30 cellular contexts compared by ENCODE assay signal in genomic region chr11:1281974-1282365, GRCh38. TPM values are rescaled to one million over a fixed set of nuclear protein-coding genes. Genes with fewer than 3 reads are reported as not detected.
DNase-seq lines count a peak whose midpoint lies in the region; ATAC-seq, FAIRE-seq and TF ChIP-seq lines count a peak whose summit lies in the region.
"Had no signal": no experiment of that assay in that cellular context is flagged by ENCODE, and none has a peak within 500 bp of the region (broad histone marks: within the 10 kb centered on the region; RNA-seq: fewer than 3 reads in every experiment).

No MANE protein-coding gene starts in this region.

- DNase-seq in ELF-1 (ENCODE audit: low read depth, low spot score) (peak; percentile 47), WTC11 (ENCODE audit: low spot score) (no peak), heart right ventricle (no peak), nephron progenitor cell (no peak), H54 (ENCODE audit: insufficient read length, low spot score) (no peak), NCI-H524 treated with DMSO at 0.1 percent for 48 hours (lab: John Stamatoyannopoulos, UW) (no peak), small intestine (no peak)
- DNase-seq: activated CD8-positive, alpha-beta T cell treated with anti-CD3 and anti-CD28 coated beads for 36 hours; activated naive CD4-positive, alpha-beta T cell; activated T-cell treated with anti-CD3 and anti-CD28 coated beads for 4 hours; CD4-positive, CD25-positive, alpha-beta regulatory T cell; DMS 273 treated with DMSO at 0.1 percent for 48 hours; foreskin keratinocyte; Kasumi-1; kidney glomerular epithelial cell; naive thymus-derived CD4-positive, alpha-beta T cell; NCI-H187; NCI-H2227 treated with DMSO at 0.1 percent for 48 hours; NCI-H82; OCI-M1; sigmoid colon; SW 1271 had no signal

- H3K4me3 ChIP-seq in heart right ventricle, result no peak overlapping the region
- H3K4me3 ChIP-seq in small intestine (ENCODE audit: low read depth in 1 of 2, low read length in 2 of 2), result no peak overlapping the region
- H3K4me3 ChIP-seq: adrenal gland, pancreas, sigmoid colon had no signal

- peaks cover 0 to 20% (median 7%) of the 10 kb centered on the region in 9 donors for H3K4me1 ChIP-seq in heart right ventricle
- no peaks in the 10 kb centered on the region for H3K4me1 ChIP-seq in small intestine (ENCODE audit: control insufficient read depth in 2 of 2, insufficient read depth in 1 of 2, low read depth in 1 of 2, low read length in 1 of 2)
- H3K4me1 ChIP-seq: adrenal gland, pancreas, sigmoid colon had no signal

- FAIRE-seq in H54 (lab: Jason Lieb, UNC) (no peak), small intestine (lab: Jason Lieb, UNC) (no peak)
- FAIRE-seq: HTR-8/SVneo, pancreas had no signal

- peaks cover 20% of the 10 kb centered on the region for H3K36me3 Mint-ChIP-seq in WTC11
- H3K36me3 Mint-ChIP-seq in nephron progenitor cell (ENCODE audit: low read depth), result peaks cover 26% of the 10 kb centered on the region

- intact Hi-C loops in heart right ventricle (cut with DNase I), result no loop called here

- ATAC-seq in WTC11 (peak; percentile 58; the same call in 1 of the 2 replicates), heart right ventricle (peak in 2 of 8 donors; percentile 63 to 66)
- ATAC-seq: activated CD8-positive, alpha-beta T cell treated with anti-CD3 and anti-CD28 coated beads for 36 hours; foreskin keratinocyte; naive thymus-derived CD4-positive, alpha-beta T cell; pancreas had no signal

- H3K27me3 Mint-ChIP-seq in WTC11 (ENCODE audit: low read depth), result no peaks in the 10 kb centered on the region
- no peaks in the 10 kb centered on the region for H3K27me3 Mint-ChIP-seq in nephron progenitor cell (ENCODE audit: low read depth, poor library complexity)
- H3K27me3 Mint-ChIP-seq: activated CD8-positive, alpha-beta T cell treated with anti-CD3 and anti-CD28 coated beads for 36 hours; CD4-positive, CD25-positive, alpha-beta regulatory T cell; dendritic cell treated with granulocyte-macrophage colony-stimulating factor and Interleukin-4, amounts not matched to agents 40 ng/mL and 50 ng/mL, for 4 days; naive thymus-derived CD4-positive, alpha-beta T cell had no signal

- peak overlapping the region in 8 of 10 donors; percentile 7 to 65 (median 45) for H3K27ac ChIP-seq in heart right ventricle
- no peak overlapping the region for H3K27ac ChIP-seq in small intestine (ENCODE audit: low read depth in 1 of 2, low read length in 1 of 2)
- H3K27ac ChIP-seq: epithelial cell of prostate, foreskin keratinocyte, pancreas had no signal

- H3K36me3 ChIP-seq in heart right ventricle (peaks cover 0 to 99% (median 11%) of the 10 kb centered on the region in 9 donors), small intestine (ENCODE audit: control insufficient read depth in 2 of 2, insufficient read depth in 2 of 2, low read length in 2 of 2) (peaks cover 18 to 35% of the 10 kb centered on the region in 2 donors)

- POLR2A ChIA-PET in WTC11 (lab: Charles Lee), result no interaction called here

- H3K9me3 ChIP-seq in heart right ventricle (no peaks in the 10 kb centered on the region), small intestine (ENCODE audit: control insufficient read depth, low read depth) (no peaks in the 10 kb centered on the region)
- H3K9me3 ChIP-seq: adrenal gland, pancreas, sigmoid colon had no signal

- H3K4me1 Mint-ChIP-seq in WTC11 (peaks cover 5% of the 10 kb centered on the region), nephron progenitor cell (peaks cover 21% of the 10 kb centered on the region)
- H3K4me1 Mint-ChIP-seq: naive thymus-derived CD4-positive, alpha-beta T cell had no signal

- no peak overlapping the region for H3K4me3 Mint-ChIP-seq in WTC11
- H3K4me3 Mint-ChIP-seq in nephron progenitor cell, result no peak overlapping the region
- H3K4me3 Mint-ChIP-seq: activated CD8-positive, alpha-beta T cell treated with anti-CD3 and anti-CD28 coated beads for 36 hours; CD4-positive, CD25-positive, alpha-beta regulatory T cell; dendritic cell treated with granulocyte-macrophage colony-stimulating factor and Interleukin-4, amounts not matched to agents 40 ng/mL and 50 ng/mL, for 4 days; naive thymus-derived CD4-positive, alpha-beta T cell had no signal

- H3K9me3 Mint-ChIP-seq in WTC11 (no peaks in the 10 kb centered on the region; the same call in 1 of the 2 replicates), nephron progenitor cell (no peaks in the 10 kb centered on the region)
- H3K9me3 Mint-ChIP-seq: activated CD8-positive, alpha-beta T cell treated with anti-CD3 and anti-CD28 coated beads for 36 hours; CD4-positive, CD25-positive, alpha-beta regulatory T cell; dendritic cell treated with granulocyte-macrophage colony-stimulating factor and Interleukin-4, amounts not matched to agents 40 ng/mL and 50 ng/mL, for 4 days; naive thymus-derived CD4-positive, alpha-beta T cell had no signal

- WGBS in heart right ventricle, 2 donors, result 39 to 45% methylated on average over 3 of the region's 3 CpGs
- 50 to 72% (median 55%) methylated on average over 3 of the region's 3 CpGs for WGBS in small intestine, 3 donors

- no peaks in the 10 kb centered on the region for H3K27me3 ChIP-seq in heart right ventricle
- H3K27me3 ChIP-seq in small intestine (ENCODE audit: control insufficient read depth in 2 of 2, insufficient read depth in 2 of 2, low read length in 2 of 2), result no peaks in the 10 kb centered on the region
- H3K27me3 ChIP-seq: adrenal gland, foreskin keratinocyte, pancreas, sigmoid colon had no signal

- TF ChIP-seq POLR2A in H54 (IDR thresholded peaks at IDR 0.05; ENCODE audit: low read depth, low read length), result no peak

- CTCF ChIA-PET in WTC11 (lab: Charles Lee), result no interaction called here

- no peak for TF ChIP-seq CTCF in WTC11 (IDR thresholded peaks at IDR 0.05)
- TF ChIP-seq CTCF in heart right ventricle (IDR thresholded peaks at IDR 0.05), result no peak
- TF ChIP-seq CTCF in nephron progenitor cell (IDR thresholded peaks at IDR 0.05), result no peak

- H3K27ac Mint-ChIP-seq in WTC11 (peak overlapping the region; percentile 53; the same call in 1 of the 2 replicates), nephron progenitor cell (peak overlapping the region; percentile 95)
- H3K27ac Mint-ChIP-seq: activated CD8-positive, alpha-beta T cell treated with anti-CD3 and anti-CD28 coated beads for 36 hours; dendritic cell treated with granulocyte-macrophage colony-stimulating factor and Interleukin-4, amounts not matched to agents 40 ng/mL and 50 ng/mL, for 4 days; naive thymus-derived CD4-positive, alpha-beta T cell had no signal

TF ChIP-seq in WTC11, 78 proteins besides CTCF, POLR2A, EP300 and RAD21 (continues in another document):
- TF ChIP-seq NFATC4 (CRISPR knock-in tag; IDR thresholded peaks at IDR 0.05) (no peak), AFF4 (CRISPR knock-in tag; IDR thresholded peaks at IDR 0.05; ENCODE audit: borderline replicate concordance) (no peak), ELF4 (CRISPR knock-in tag; IDR thresholded peaks at IDR 0.05; ENCODE audit: low read depth) (no peak), ATF2 (CRISPR knock-in tag; IDR thresholded peaks at IDR 0.05; ENCODE audit: borderline replicate concordance, low read depth) (no peak), ZNF219 (CRISPR knock-in tag; IDR thresholded peaks at IDR 0.05; ENCODE audit: borderline replicate concordance) (no peak), ZNF396 (CRISPR knock-in tag; IDR thresholded peaks at IDR 0.05; ENCODE audit: borderline replicate concordance) (no peak)

RNA-seq across cellular contexts. Expression of gene TOLLIP, which starts 27.5 kb away (rescaled TPM):
- total RNA-seq in WTC11 (2021) (25.8 to 32.3 TPM (median 31.6 TPM) in 3 replicates), heart right ventricle (10 to 100 TPM; 34.3 to 53.6 (median 45.2) TPM)
- polyA plus RNA-seq in heart right ventricle (10 to 100 TPM; 19.0 to 32.5 TPM), small intestine (10 to 100 TPM; 33.1 to 41.2 (median 40.8) TPM)

RNA-seq across cellular contexts. Expression of gene MUC5B, which starts 59.1 kb away (rescaled TPM):
- total RNA-seq in WTC11 (2021), result 0.69 to 1.6 TPM (median 1.6 TPM) in 3 replicates
- total RNA-seq in heart right ventricle, result not detected
- not detected for polyA plus RNA-seq in heart right ventricle
- under 1 TPM in 1 of 3 donors, not detected in 2; 0.04 TPM for polyA plus RNA-seq in small intestine
- total RNA-seq: activated CD8-positive, alpha-beta T cell treated with anti-CD3 and anti-CD28 coated beads for 36 hours; CD4-positive, CD25-positive, alpha-beta regulatory T cell; foreskin keratinocyte; G401; mesenteric fat pad; naive thymus-derived CD4-positive, alpha-beta T cell; urinary bladder had no signal
- polyA plus RNA-seq: CD4-positive, CD25-positive, alpha-beta regulatory T cell; foreskin keratinocyte; naive thymus-derived CD4-positive, alpha-beta T cell; urinary bladder had no signal

Comparison
In these comparisons a context has a peak if more than half of its experiments do, and no peak if none do; other contexts are left out.
1. H3K27ac ChIP-seq: peak in heart right ventricle (8 of 10); none in small intestine (0 of 2).